18 cellular contexts compared by ENCODE assay signal in the genomic region with DNA sequence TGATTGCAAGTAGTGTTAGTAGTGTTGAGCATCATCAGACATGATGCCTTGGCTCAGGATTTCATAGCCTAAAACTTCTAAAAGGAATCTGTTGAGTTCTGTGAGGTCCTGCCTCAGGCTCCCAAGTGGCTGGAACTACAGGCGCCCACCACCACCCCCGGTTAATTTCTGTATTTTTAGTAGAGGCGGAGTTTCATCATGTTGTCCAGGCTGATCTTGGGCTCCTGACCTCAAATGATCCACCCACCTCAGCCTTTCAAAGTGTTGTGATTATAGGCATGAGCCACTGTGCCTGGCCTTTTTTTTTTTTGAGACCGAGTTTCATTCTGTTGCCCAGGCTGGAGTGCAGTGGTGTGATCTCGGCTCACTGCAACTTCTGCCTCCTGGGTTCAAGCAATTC. TPM values are rescaled to one million over a fixed set of nuclear protein-coding genes. Genes with fewer than 3 reads are reported as not detected.
DNase-seq lines count a peak whose midpoint lies in the region; ATAC-seq and TF ChIP-seq lines count a peak whose summit lies in the region.
"Had no signal": no experiment of that assay in that cellular context is flagged by ENCODE, and none has a peak within 500 bp of the region (broad histone marks: within the 10 kb centered on the region; RNA-seq: fewer than 3 reads in every experiment).

No MANE protein-coding gene starts in this region.

- peaks cover 83% of the 10 kb centered on the region for H3K36me3 Mint-ChIP-seq in activated CD4-positive, alpha-beta T cell treated with anti-CD3 and anti-CD28 coated beads, Interleukin-2, amount 10 ng/mL, durations not matched to agents 24 days and 14 days (ENCODE audit: low read depth)
- H3K36me3 Mint-ChIP-seq in T-helper 17 cell (ENCODE audit: low read depth): peaks cover 7% of the 10 kb centered on the region

- H3K4me2 ChIP-seq in osteoblast (ENCODE audit: insufficient read depth, low read length): no peak overlapping the region
- H3K4me2 ChIP-seq: BLaER1 had no signal

- intact Hi-C loops in activated CD4-positive, alpha-beta T cell treated with anti-CD3 and anti-CD28 coated beads, Interleukin-2, amount 10 ng/mL, durations not matched to agents 24 days and 14 days (cut with micrococcal nuclease): loop anchor here (10.0 kb wide), 1 partner anchor 545 kb away; the partner anchor contains the start of gene UTP6
- intact Hi-C loops in head of caudate nucleus (cut with DNase I): loop anchor here (10.0 kb wide), 2 partner anchors 95 to 195 kb away; partner anchors contain the start of gene ZNF207

- H3K36me3 ChIP-seq in osteoblast (ENCODE audit: insufficient read depth, low read length): peaks cover 58% of the 10 kb centered on the region

- no peak for TF ChIP-seq CTCF in osteoblast (IDR thresholded peaks at IDR 0.05; ENCODE audit: extremely low read depth, low read depth, low read length)

- peaks cover 97% of the 10 kb centered on the region for H3K79me2 ChIP-seq in osteoblast (ENCODE audit: insufficient read depth, low read length)

- peaks cover 31% of the 10 kb centered on the region for H3K4me1 Mint-ChIP-seq in activated CD4-positive, alpha-beta T cell treated with anti-CD3 and anti-CD28 coated beads, Interleukin-2, amount 10 ng/mL, durations not matched to agents 24 days and 14 days
- H3K4me1 Mint-ChIP-seq in T-helper 17 cell: peaks cover 31% of the 10 kb centered on the region

- no peak overlapping the region for H3K27ac ChIP-seq in osteoblast (ENCODE audit: low read depth, low read length)
- H3K27ac ChIP-seq: 22Rv1, BLaER1, C4-2B had no signal

- no peak overlapping the region for H3K4me3 Mint-ChIP-seq in activated CD4-positive, alpha-beta T cell treated with anti-CD3 and anti-CD28 coated beads, Interleukin-2, amount 10 ng/mL, durations not matched to agents 24 days and 14 days
- H3K4me3 Mint-ChIP-seq in T-helper 17 cell: no peak overlapping the region
- H3K4me3 Mint-ChIP-seq: B cell; CD8-positive, alpha-beta T cell had no signal

- no peaks in the 10 kb centered on the region for H3K27me3 Mint-ChIP-seq in activated CD4-positive, alpha-beta T cell treated with anti-CD3 and anti-CD28 coated beads, Interleukin-2, amount 10 ng/mL, durations not matched to agents 24 days and 14 days
- H3K27me3 Mint-ChIP-seq in T-helper 17 cell: no peaks in the 10 kb centered on the region
- H3K27me3 Mint-ChIP-seq: B cell; CD4-positive, CD25-positive, alpha-beta regulatory T cell had no signal

- peaks cover 59% of the 10 kb centered on the region for H4K20me1 ChIP-seq in osteoblast (ENCODE audit: insufficient read depth, low read length)

- peaks cover 22% of the 10 kb centered on the region for H3K4me1 ChIP-seq in osteoblast (ENCODE audit: insufficient read depth, low read length)

- ATAC-seq in T-helper 17 cell (no peak), GM18907 (IDR thresholded peaks at IDR 0.05; ENCODE audit: unreplicated experiment) (no peak)
- ATAC-seq: CD8-positive, alpha-beta T cell had no signal

- no peak overlapping the region for H2AFZ ChIP-seq in osteoblast (ENCODE audit: low read length)

- no peaks in the 10 kb centered on the region for H3K27me3 ChIP-seq in osteoblast (ENCODE audit: insufficient read depth, low read length)
- H3K27me3 ChIP-seq: BLaER1 had no signal

- H3K9me3 Mint-ChIP-seq in activated CD4-positive, alpha-beta T cell treated with anti-CD3 and anti-CD28 coated beads, Interleukin-2, amount 10 ng/mL, durations not matched to agents 24 days and 14 days: no peaks in the 10 kb centered on the region
- H3K9me3 Mint-ChIP-seq: CD4-positive, CD25-positive, alpha-beta regulatory T cell; CD8-positive, alpha-beta T cell had no signal

- H3K4me3 ChIP-seq in osteoblast (ENCODE audit: insufficient read depth, low read length): no peak overlapping the region
- H3K4me3 ChIP-seq: BLaER1 had no signal

- peak overlapping the region; percentile 6 for H3K27ac Mint-ChIP-seq in activated CD4-positive, alpha-beta T cell treated with anti-CD3 and anti-CD28 coated beads, Interleukin-2, amount 10 ng/mL, durations not matched to agents 24 days and 14 days
- H3K27ac Mint-ChIP-seq in T-helper 17 cell: peak overlapping the region; percentile 54
- H3K27ac Mint-ChIP-seq: B cell had no signal

- H3K9me3 ChIP-seq in T-helper 17 cell (ENCODE audit: control insufficient read depth, low read length, poor library complexity, severe bottlenecking) (no peaks in the 10 kb centered on the region), osteoblast (ENCODE audit: low read depth, low read length) (no peaks in the 10 kb centered on the region)
- H3K9me3 ChIP-seq: BLaER1, Caco-2 had no signal

- no peak for DNase-seq in activated CD4-positive, alpha-beta T cell treated with anti-CD3 and anti-CD28 coated beads, Interleukin-2, amount 10 ng/mL, durations not matched to agents 24 days and 14 days
- no peak for DNase-seq in activated CD4-positive, alpha-beta T cell treated with anti-CD3 and anti-CD28 coated beads for 4 hours
- DNase-seq in T-helper 17 cell (no peak), osteoblast (ENCODE audit: insufficient read length, low spot score, missing footprints) (peak; percentile 87), head of caudate nucleus (no peak)
- DNase-seq: Caco-2; CD4-positive, CD25-positive, alpha-beta regulatory T cell; CD8-positive, alpha-beta T cell; DMS153; DND-41; GOT3; H7; HCEC 1CT had no signal

RNA-seq across cellular contexts. Expression of gene PSMD11, which starts 5.7 kb away (rescaled TPM):
- 217 and 222 TPM in 2 replicates for total RNA-seq in activated CD4-positive, alpha-beta T cell treated with anti-CD3 and anti-CD28 coated beads, Interleukin-2, amount 10 ng/mL, durations not matched to agents 24 days and 14 days
- 10 to 100 TPM; 66.1 to 81.7 TPM for total RNA-seq in T-helper 17 cell
- 61.2 and 84.9 TPM in 2 replicates for total RNA-seq in osteoblast

RNA-seq across cellular contexts. Expression of gene CDK5R1, which starts 36.8 kb away (rescaled TPM):
- 7.2 and 8.2 TPM in 2 replicates for total RNA-seq in activated CD4-positive, alpha-beta T cell treated with anti-CD3 and anti-CD28 coated beads, Interleukin-2, amount 10 ng/mL, durations not matched to agents 24 days and 14 days
- total RNA-seq in T-helper 17 cell: 1 to 10 TPM; 8.0 to 8.2 TPM
- total RNA-seq in osteoblast: 0.59 and 0.72 TPM in 2 replicates
